ENCODE assay signal across 7 cellular contexts in genomic region chr3:98612996-98613517, GRCh38. TPM values are rescaled to one million over a fixed set of nuclear protein-coding genes. Genes with fewer than 3 reads are reported as not detected.
DNase-seq lines count a peak whose midpoint lies in the region; ATAC-seq, FAIRE-seq and TF ChIP-seq lines count a peak whose summit lies in the region.

No MANE protein-coding gene starts in this region.

- no peak for TF ChIP-seq POLR2A in GM12878 (IDR thresholded peaks at IDR 0.05; ENCODE audit: low read depth, low read length)
- no peak for TF ChIP-seq POLR2A in testis (IDR thresholded peaks at IDR 0.05)

- SMC1A ChIA-PET in GM12878 (lab: Charles Lee; ENCODE audit: uncharacterized antibody, unreplicated experiment): interaction anchor here (0.7 to 4.2 kb wide), 31 partner anchors 11 to 798 kb away, joined by 3 to 66 read pairs (median 6); no protein-coding TSS in a partner anchor

- peak; percentile 91 for ATAC-seq in GM19351 (IDR thresholded peaks at IDR 0.05; ENCODE audit: unreplicated experiment)
- peak; percentile 87 for ATAC-seq in HG03045 (IDR thresholded peaks at IDR 0.05; ENCODE audit: unreplicated experiment)
- peak; percentile 93 for ATAC-seq in GM12878

- H3K9me3 ChIP-seq in GM12878 (replicated peaks; ENCODE audit: control insufficient read depth, insufficient read depth, low read length) (no peaks in the 10 kb centered on the region; the same call in 1 of the 3 replicates), testis (no peaks in the 10 kb centered on the region), Karpas-422 (ENCODE audit: low read length) (no peaks in the 10 kb centered on the region)

- FAIRE-seq in GM12878 (lab: Jason Lieb, UNC): peak; percentile 81

- H3K4me2 ChIP-seq in GM12878 (ENCODE audit: control insufficient read depth, insufficient read depth) (peak overlapping the region; percentile 30; the same call in 1 of the 2 replicates), Karpas-422 (ENCODE audit: low read depth, low read length, poor library complexity, severe bottlenecking) (no peak overlapping the region)

- 5% methylated on average over 6 of the region's 6 CpGs for WGBS in GM12878 (ENCODE audit: insufficient coverage, insufficient replicate concordance, low lambda C conversion rate, missing lambda C conversion rate)
- 84 to 85% methylated on average over 6 of the region's 6 CpGs for WGBS in testis, 2 donors

- no peak for TF ChIP-seq CTCF in GM12878 (IDR thresholded peaks at IDR 0.05 in 2 of 3, conservative IDR thresholded peaks at IDR 0.05 in 1 of 3; ENCODE audit: control insufficient read depth in 2 of 3, extremely low read depth in 1 of 3, insufficient read depth in 1 of 3, low read depth in 3 of 3, low read length in 3 of 3)
- no peak for TF ChIP-seq CTCF in testis (IDR thresholded peaks at IDR 0.05)

- intact Hi-C loops in GM12878 (cut with micrococcal nuclease; ENCODE audit: unreplicated experiment) (loop anchor here (1.0 to 2.0 kb wide), 3 partner anchors 11 to 132 kb away; no protein-coding TSS in a partner anchor), testis (cut with DNase I; ENCODE audit: low total_unique reads) (no loop called here)

- no peaks in the 10 kb centered on the region for H3K27me3 ChIP-seq in GM12878 (replicated peaks in 1 of 2; ENCODE audit: control insufficient read depth in 2 of 2, insufficient read depth in 2 of 2, low read length in 1 of 2)
- H3K27me3 ChIP-seq in testis: no peaks in the 10 kb centered on the region
- 0 out of 2 replicates have a peak, but pooled peaks cover 3% of the 10 kb centered on the region for H3K27me3 ChIP-seq in Karpas-422 (ENCODE audit: low read length)

- DNase-seq in GM12878 (ENCODE audit: low read depth, low spot score) (peak; percentile 96), testis (no peak), NOMO-1 treated with DMSO at 0.1 percent for 48 hours (lab: John Stamatoyannopoulos, UW; ENCODE audit: unreplicated experiment) (no peak), Karpas-422 (no peak), AG08395 (ENCODE audit: low spot score) (no peak)

- POLR2A ChIA-PET in GM12878 (lab: Charles Lee): interaction anchor here (0.7 to 2.8 kb wide), 12 partner anchors 8 to 380 kb away, joined by 3 to 13 read pairs (median 4); no protein-coding TSS in a partner anchor

- H4K20me1 ChIP-seq in GM12878 (ENCODE audit: control insufficient read depth, insufficient read depth) (no peaks in the 10 kb centered on the region), Karpas-422 (ENCODE audit: insufficient read depth, low read depth, low read length) (no peaks in the 10 kb centered on the region)

- peak; percentile 33; the same call in 1 of the 2 replicates for TF ChIP-seq RAD21 in GM12878 (IDR thresholded peaks at IDR 0.05; ENCODE audit: insufficient read depth, low read depth, low read length)

- CTCF ChIA-PET in GM12878 (lab: Yijun Ruan, JAX): interaction anchor here (0.7 to 5.8 kb wide), 28 partner anchors 11 to 574 kb away, joined by 3 to 72 read pairs (median 5); no protein-coding TSS in a partner anchor

- peak overlapping the region; percentile 57; the same call in 1 of the 2 replicates for H3K9ac ChIP-seq in GM12878 (ENCODE audit: control insufficient read depth, insufficient read depth, low read length)
- H3K9ac ChIP-seq in Karpas-422 (ENCODE audit: low read length): no peak overlapping the region

- H3K79me2 ChIP-seq in GM12878 (ENCODE audit: control insufficient read depth, insufficient read depth, low read length) (no peaks in the 10 kb centered on the region), Karpas-422 (ENCODE audit: low read length) (no peaks in the 10 kb centered on the region)

- H3K36me3 ChIP-seq in GM12878 (ENCODE audit: control insufficient read depth in 2 of 2, insufficient read depth in 2 of 2, low read length in 1 of 2) (no peaks in the 10 kb centered on the region), testis (ENCODE audit: low read depth, missing control alignments) (no peaks in the 10 kb centered on the region), Karpas-422 (ENCODE audit: insufficient read depth, low read length) (no peaks in the 10 kb centered on the region)

- BruUV-seq in GM12878 (replicated peaks; lab: Mats Ljungman, UMichigan): no TSS peak

- H3K27ac ChIP-seq in GM12878 (ENCODE audit: control insufficient read depth, insufficient read depth): peak overlapping the region; percentile 87
- no peak overlapping the region for H3K27ac ChIP-seq in testis
- H3K27ac ChIP-seq in Karpas-422 (ENCODE audit: low read length): no peak overlapping the region

- TF ChIP-seq EP300 in GM12878 (IDR thresholded peaks at IDR 0.05; ENCODE audit: borderline replicate concordance in 1 of 2, control insufficient read depth in 1 of 2, low read depth in 2 of 2, low read length in 2 of 2): peak in 1 of 2 experiments; percentile 34; a peak in 1 of 4 replicates

- H3K4me3 ChIP-seq in GM12878: no peak overlapping the region
- peak overlapping the region; percentile 13 to 27 for H3K4me3 ChIP-seq in testis
- no peak overlapping the region for H3K4me3 ChIP-seq in Karpas-422 (ENCODE audit: low read length)

- RAD21 ChIA-PET in GM12878 (lab: Charles Lee; ENCODE audit: unreplicated experiment): interaction anchor here (0.8 to 4.6 kb wide), 23 partner anchors 9 to 198 kb away, joined by 3 to 48 read pairs (median 4); no protein-coding TSS in a partner anchor

- no peaks in the 10 kb centered on the region for H3K9me2 ChIP-seq in Karpas-422 (replicated peaks; ENCODE audit: insufficient read depth, low read length)

- H2AFZ ChIP-seq in GM12878 (ENCODE audit: control insufficient read depth, low read depth, low read length) (peak overlapping the region; percentile 46), Karpas-422 (ENCODE audit: low read length) (no peak overlapping the region)

- H3K4me1 ChIP-seq in GM12878 (ENCODE audit: control insufficient read depth, insufficient read depth, low read length) (peaks cover 7% of the 10 kb centered on the region; the same call in 1 of the 2 replicates), testis (no peaks in the 10 kb centered on the region), Karpas-422 (ENCODE audit: low read length) (no peaks in the 10 kb centered on the region)

- in situ Hi-C loops in GM12878 (cut with MboI): loop anchor here (25.0 kb wide), 1 partner anchor 1149 kb away; no protein-coding TSS in a partner anchor

TF ChIP-seq in GM12878, 131 proteins besides CTCF, POLR2A, EP300 and RAD21 (continues in another document):
- no peak for TF ChIP-seq USF1 (IDR thresholded peaks at IDR 0.05; ENCODE audit: borderline replicate concordance, extremely low read length, insufficient read depth, low read depth, low read length)
- no peak for TF ChIP-seq RELA (IDR thresholded peaks at IDR 0.05; ENCODE audit: borderline replicate concordance, partially characterized antibody)
- TF ChIP-seq PKNOX1 (IDR thresholded peaks at IDR 0.05): no peak
- TF ChIP-seq BACH1 (IDR thresholded peaks at IDR 0.05; ENCODE audit: borderline replicate concordance): no peak
- peak; percentile 57; the same call in 2 of the 3 replicates for TF ChIP-seq POU2F2 (IDR thresholded peaks at IDR 0.05; ENCODE audit: borderline replicate concordance, low read depth, low read length)
- TF ChIP-seq SMAD1 (IDR thresholded peaks at IDR 0.05; ENCODE audit: low read depth, partially characterized antibody): peak; percentile 73
- TF ChIP-seq HDAC6 (IDR thresholded peaks at IDR 0.05; ENCODE audit: unreplicated experiment): no peak

RNA-seq across cellular contexts. Expression of gene CPOX, which starts 19.6 kb away (rescaled TPM):
- 67.1 and 69.2 TPM in 2 replicates for total RNA-seq in GM12878 (2013; cell fraction: nucleolus; rRNA removed)
- total RNA-seq in GM12878 (2014; rRNA removed): 71.8 and 75.9 TPM in 2 replicates
- total RNA-seq in GM12878 (2014; rRNA removed; fragmentation: Illumina TruSeq; extraction: Trizol): 51.0 and 53.2 TPM in 2 replicates
- total RNA-seq in GM12878 (2021): 69.4 and 72.6 TPM in 2 replicates
- polyA plus RNA-seq in GM12878 (2011; ENCODE audit: low read depth): 31.0 TPM
- 65.8 and 67.0 TPM in 2 replicates for polyA plus RNA-seq in GM12878 (2011; rRNA removed)
- 37.8 and 41.4 TPM in 2 replicates for polyA plus RNA-seq in GM12878 (2011; cell fraction: cytosol; rRNA removed)
- 79.0 and 107 TPM in 2 replicates for polyA plus RNA-seq in GM12878 (2011; cell fraction: nucleus; rRNA removed)
- polyA plus RNA-seq in GM12878 (2012): 44.9 and 69.6 TPM in 2 replicates
- polyA plus RNA-seq in GM12878 (2014; fragmentation: Illumina TruSeq; extraction: Trizol): 61.8 and 63.7 TPM in 2 replicates
- 10 to 100 TPM; 40.7 to 45.8 TPM for polyA plus RNA-seq in GM12878 (2014; fragmentation: Nextera tagmentation; extraction: Ambion mirVana)
- polyA plus RNA-seq in GM12878 (2014; rRNA removed): 66.4 and 78.0 TPM in 2 replicates
- polyA plus RNA-seq in GM12878 (2016; fragmentation: Nextera tagmentation; extraction: Ambion mirVana): 10 to 100 TPM; 63.3 to 67.6 TPM
- 31.7 and 38.3 TPM in 2 replicates for polyA minus RNA-seq in GM12878 (2011; rRNA and poly(A)+ RNA removed)
- 13.1 and 19.1 TPM in 2 replicates for polyA minus RNA-seq in GM12878 (2011; cell fraction: cytosol; rRNA and poly(A)+ RNA removed)
- 23.1 and 39.6 TPM in 2 replicates for polyA minus RNA-seq in GM12878 (2011; cell fraction: nucleus; rRNA and poly(A)+ RNA removed)
- 10 to 100 TPM; 21.7 to 25.4 TPM for total RNA-seq in testis
- polyA plus RNA-seq in testis (ENCODE audit: insufficient read depth, low read depth, low replicate concordance): 9.3 TPM
- total RNA-seq in Karpas-422 (2014; rRNA removed; shearing (Covaris generic); ENCODE audit: low replicate concordance): 7.8 and 11.6 TPM in 2 replicates

Comparison
In these comparisons a context has a peak if more than half of its experiments do, and no peak if none do; other contexts are left out.
1. H3K4me3 ChIP-seq: peak in testis (2 of 2); none in GM12878 (single experiment) and Karpas-422 (single experiment).
2. Peak in every context shown above with its lines, with median percentiles within 50 percentile points of each other: ATAC-seq.